ENCODE assay signal across 33 cellular contexts in the genomic region with DNA sequence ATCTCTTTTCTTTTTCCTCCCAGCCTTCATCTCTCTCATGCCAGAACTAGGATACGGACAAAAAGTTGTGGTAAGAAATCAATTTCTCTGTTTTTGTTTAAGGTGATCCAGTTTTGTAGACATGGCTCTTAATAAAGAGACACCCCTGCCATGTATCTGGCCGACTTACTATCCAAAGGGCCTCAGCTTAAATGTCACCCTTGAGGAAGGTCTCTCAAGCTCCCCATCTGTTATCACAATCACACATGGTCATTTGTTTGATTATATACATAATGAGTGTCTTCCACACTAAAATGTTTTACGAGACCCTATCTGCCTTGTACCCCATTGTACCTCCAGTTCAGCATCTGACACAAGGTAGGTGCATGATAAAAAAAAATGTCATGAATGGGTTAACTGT.
"Had no signal": no experiment of that assay in that cellular context is flagged by ENCODE, and none has a peak within 500 bp of the region (broad histone marks: within the 10 kb centered on the region; RNA-seq: fewer than 3 reads in every experiment).

No MANE protein-coding gene starts in this region.

- H3K36me3 Mint-ChIP-seq: activated CD8-positive, alpha-beta memory T cell treated with anti-CD3 and anti-CD28 coated beads, Interleukin-2, amount 10 ng/mL, durations not matched to agents 7 days and 5 days; activated naive CD4-positive, alpha-beta T cell treated with anti-CD3 and anti-CD28 coated beads, Interleukin-2, amount 50 U/mL, for 24 hours; activated naive CD8-positive, alpha-beta T cell treated with anti-CD3 and anti-CD28 coated beads for 36 hours had no signal

- H3K27me3 ChIP-seq: adrenal gland, body of pancreas, esophagus muscularis mucosa, foreskin keratinocyte, gastrocnemius medialis, heart right ventricle had no signal

- ATAC-seq: activated CD4-positive, CD25-positive, alpha-beta regulatory T cell treated with anti-CD3 and anti-CD28 coated beads, Interleukin-2, amount 50 U/mL, for 24 hours; activated CD8-positive, alpha-beta memory T cell treated with anti-CD3 and anti-CD28 coated beads, Interleukin-2, amount 10 ng/mL, durations not matched to agents 7 days and 5 days; activated CD8-positive, alpha-beta T cell treated with anti-CD3 and anti-CD28 coated beads for 36 hours; activated naive CD8-positive, alpha-beta T cell treated with anti-CD3 and anti-CD28 coated beads, Interleukin-2, amount 50 U/mL, for 24 hours; body of pancreas; foreskin keratinocyte; gastrocnemius medialis; heart right ventricle had no signal

- H3K36me3 ChIP-seq: adrenal gland, esophagus muscularis mucosa, gastrocnemius medialis, heart right ventricle had no signal

- H3K27ac ChIP-seq: adrenal gland, body of pancreas, coronary artery, dorsolateral prefrontal cortex, esophagus muscularis mucosa, foreskin keratinocyte, gastrocnemius medialis, heart right ventricle had no signal

- H3K9me3 ChIP-seq: adrenal gland, body of pancreas, esophagus muscularis mucosa, gastrocnemius medialis, heart right ventricle had no signal

- DNase-seq: activated B cell treated with CpG ODN at 0.5 μM for 24 hours; activated CD4-positive, alpha-beta T cell treated with anti-CD3 and anti-CD28 coated beads for 48 hours; activated CD4-positive, alpha-beta T cell treated with anti-CD3 and anti-CD28 coated beads, Interleukin-2, amount 50 U/mL, for 1 hour; activated CD4-positive, alpha-beta T cell treated with anti-CD3 and anti-CD28 coated beads, Interleukin-2, amount 50 U/mL, for 48 hours; activated CD8-positive, alpha-beta memory T cell treated with anti-CD3 and anti-CD28 coated beads, Interleukin-2, amount 10 ng/mL, durations not matched to agents 7 days and 5 days; activated CD8-positive, alpha-beta memory T cell treated with anti-CD3 and anti-CD28 coated beads, Interleukin-2, amount 50 U/mL, for 4 hours; activated CD8-positive, alpha-beta T cell treated with anti-CD3 and anti-CD28 coated beads for 36 hours; activated effector memory CD4-positive, alpha-beta T cell treated with anti-CD3 and anti-CD28 coated beads, Interleukin-2, amount 50 U/mL, for 16 hours; activated naive CD4-positive, alpha-beta T cell treated with anti-CD3 and anti-CD28 coated beads for 36 hours; activated naive CD8-positive, alpha-beta T cell treated with anti-CD3 and anti-CD28 coated beads for 36 hours; activated naive CD8-positive, alpha-beta T cell treated with anti-CD3 and anti-CD28 coated beads, Interleukin-2, amount 50 U/mL, for 24 hours; activated T-cell treated with anti-CD3 and anti-CD28 coated beads, Interleukin-2, amount 50 U/mL, for 1 hour; activated T-cell treated with anti-CD3 and anti-CD28 coated beads, Interleukin-2, amount 50 U/mL, for 48 hours; adrenal gland; amygdala; aorta; body of pancreas; caudate nucleus; dorsolateral prefrontal cortex; effector memory CD4-positive, alpha-beta T cell; endodermal cell; erythroblast; foreskin keratinocyte; gastrocnemius medialis; heart right ventricle; T-helper 2 cell had no signal

- H3K27ac Mint-ChIP-seq: activated B cell treated with CpG ODN at 0.5 μM for 24 hours; activated CD8-positive, alpha-beta memory T cell treated with anti-CD3 and anti-CD28 coated beads, Interleukin-2, amount 10 ng/mL, durations not matched to agents 7 days and 5 days; activated CD8-positive, alpha-beta T cell treated with anti-CD3 and anti-CD28 coated beads for 36 hours; activated naive CD4-positive, alpha-beta T cell treated with anti-CD3 and anti-CD28 coated beads for 36 hours; activated naive CD4-positive, alpha-beta T cell treated with anti-CD3 and anti-CD28 coated beads, Interleukin-2, amount 50 U/mL, for 24 hours; activated naive CD8-positive, alpha-beta T cell treated with anti-CD3 and anti-CD28 coated beads for 36 hours; activated naive CD8-positive, alpha-beta T cell treated with anti-CD3 and anti-CD28 coated beads, Interleukin-2, amount 50 U/mL, for 24 hours; activated T-helper 1 cell treated with anti-CD3 and anti-CD28 coated beads, Interleukin-12 subunit alpha, Interleukin-12 subunit beta, Interleukin-2, Interleukin-4 antibody, amounts not matched to agents 30 ng/mL and 10 ng/mL and 1 ng/mL, durations not matched to agents 14 hours and 24 hours and 36 hours; activated T-helper 2 cell treated with anti-CD3 and anti-CD28 coated beads, Interferon-gamma antibody, Interleukin-2, Interleukin-4, amounts not matched to agents 10 μg/mL and 5 μg/mL and 100 μg/mL, durations not matched to agents 14 hours and 24 hours and 36 hours; dendritic cell treated with granulocyte-macrophage colony-stimulating factor and Interleukin-4, amounts not matched to agents 40 ng/mL and 50 ng/mL, for 4 days; endodermal cell had no signal

- H3K9me3 Mint-ChIP-seq: activated naive CD4-positive, alpha-beta T cell treated with anti-CD3 and anti-CD28 coated beads for 36 hours; activated naive CD4-positive, alpha-beta T cell treated with anti-CD3 and anti-CD28 coated beads, Interleukin-2, amount 50 U/mL, for 24 hours; activated naive CD8-positive, alpha-beta T cell treated with anti-CD3 and anti-CD28 coated beads for 36 hours; activated naive CD8-positive, alpha-beta T cell treated with anti-CD3 and anti-CD28 coated beads, Interleukin-2, amount 50 U/mL, for 24 hours; activated T-helper 1 cell treated with anti-CD3 and anti-CD28 coated beads, Interleukin-12 subunit alpha, Interleukin-12 subunit beta, Interleukin-2, Interleukin-4 antibody, amounts not matched to agents 30 ng/mL and 10 ng/mL and 1 ng/mL, durations not matched to agents 14 hours and 24 hours and 36 hours; activated T-helper 2 cell treated with anti-CD3 and anti-CD28 coated beads, Interferon-gamma antibody, Interleukin-2, Interleukin-4, amounts not matched to agents 10 μg/mL and 5 μg/mL and 100 μg/mL, durations not matched to agents 14 hours and 24 hours and 36 hours; endodermal cell had no signal

- H3K4me3 ChIP-seq: adrenal gland, body of pancreas, coronary artery, dorsolateral prefrontal cortex, esophagus muscularis mucosa, gastrocnemius medialis, heart right ventricle had no signal

- H3K4me1 ChIP-seq: adrenal gland, body of pancreas, esophagus muscularis mucosa, foreskin keratinocyte, gastrocnemius medialis, heart right ventricle had no signal

- H3K4me3 Mint-ChIP-seq: activated B cell treated with CpG ODN at 0.5 μM for 24 hours; activated CD8-positive, alpha-beta memory T cell treated with anti-CD3 and anti-CD28 coated beads, Interleukin-2, amount 10 ng/mL, durations not matched to agents 7 days and 5 days; activated CD8-positive, alpha-beta T cell treated with anti-CD3 and anti-CD28 coated beads for 36 hours; activated naive CD4-positive, alpha-beta T cell treated with anti-CD3 and anti-CD28 coated beads for 36 hours; activated naive CD4-positive, alpha-beta T cell treated with anti-CD3 and anti-CD28 coated beads, Interleukin-2, amount 50 U/mL, for 24 hours; activated naive CD8-positive, alpha-beta T cell treated with anti-CD3 and anti-CD28 coated beads for 36 hours; activated naive CD8-positive, alpha-beta T cell treated with anti-CD3 and anti-CD28 coated beads, Interleukin-2, amount 50 U/mL, for 24 hours; activated T-helper 1 cell treated with anti-CD3 and anti-CD28 coated beads, Interleukin-12 subunit alpha, Interleukin-12 subunit beta, Interleukin-2, Interleukin-4 antibody, amounts not matched to agents 30 ng/mL and 10 ng/mL and 1 ng/mL, durations not matched to agents 14 hours and 24 hours and 36 hours; dendritic cell treated with granulocyte-macrophage colony-stimulating factor and Interleukin-4, amounts not matched to agents 40 ng/mL and 50 ng/mL, for 4 days; endodermal cell had no signal

- H3K27me3 Mint-ChIP-seq: activated B cell treated with CpG ODN at 0.5 μM for 24 hours; activated CD8-positive, alpha-beta memory T cell treated with anti-CD3 and anti-CD28 coated beads, Interleukin-2, amount 10 ng/mL, durations not matched to agents 7 days and 5 days; activated CD8-positive, alpha-beta T cell treated with anti-CD3 and anti-CD28 coated beads for 36 hours; activated naive CD4-positive, alpha-beta T cell treated with anti-CD3 and anti-CD28 coated beads, Interleukin-2, amount 50 U/mL, for 24 hours; activated naive CD8-positive, alpha-beta T cell treated with anti-CD3 and anti-CD28 coated beads for 36 hours; activated naive CD8-positive, alpha-beta T cell treated with anti-CD3 and anti-CD28 coated beads, Interleukin-2, amount 50 U/mL, for 24 hours; dendritic cell treated with granulocyte-macrophage colony-stimulating factor and Interleukin-4, amounts not matched to agents 40 ng/mL and 50 ng/mL, for 4 days had no signal

- H3K4me1 Mint-ChIP-seq: activated B cell treated with CpG ODN at 0.5 μM for 24 hours; activated CD8-positive, alpha-beta memory T cell treated with anti-CD3 and anti-CD28 coated beads, Interleukin-2, amount 10 ng/mL, durations not matched to agents 7 days and 5 days; activated naive CD4-positive, alpha-beta T cell treated with anti-CD3 and anti-CD28 coated beads, Interleukin-2, amount 50 U/mL, for 24 hours; activated naive CD8-positive, alpha-beta T cell treated with anti-CD3 and anti-CD28 coated beads for 36 hours; activated naive CD8-positive, alpha-beta T cell treated with anti-CD3 and anti-CD28 coated beads, Interleukin-2, amount 50 U/mL, for 24 hours; endodermal cell had no signal
